18 cellular contexts compared by ENCODE assay signal in the genomic region with DNA sequence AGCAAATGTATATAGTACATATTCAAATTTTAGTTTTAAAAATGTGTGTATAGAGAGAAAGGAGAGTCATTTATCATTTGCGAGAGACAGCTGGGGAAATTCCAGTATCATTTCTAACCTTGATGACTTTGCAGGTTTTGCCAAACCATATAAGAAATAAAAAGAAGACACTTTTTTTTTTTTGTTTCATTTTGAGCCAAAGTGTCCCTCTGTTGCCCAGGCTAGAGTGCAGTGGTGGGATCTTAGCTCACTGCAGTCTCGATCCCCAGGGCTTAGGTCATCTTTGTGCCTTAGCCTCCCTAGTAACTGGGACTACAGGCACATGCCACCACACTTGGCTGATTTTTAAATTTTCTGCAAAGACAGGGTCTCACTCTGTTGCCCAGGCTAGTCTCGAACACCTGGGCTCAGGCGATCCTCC. TPM values are rescaled to one million over a fixed set of nuclear protein-coding genes. Genes with fewer than 3 reads are reported as not detected.
"Had no signal": no experiment of that assay in that cellular context is flagged by ENCODE, and none has a peak within 500 bp of the region (broad histone marks: within the 10 kb centered on the region; RNA-seq: fewer than 3 reads in every experiment).

No MANE protein-coding gene starts in this region.

- H3K27me3 Mint-ChIP-seq: activated naive CD4-positive, alpha-beta T cell treated with anti-CD3 and anti-CD28 coated beads, Interleukin-2, amount 50 U/mL, for 24 hours had no signal

- DNase-seq: activated CD4-positive, alpha-beta T cell treated with anti-CD3 and anti-CD28 coated beads, Interleukin-2, amount 50 U/mL, for 4 hours; adrenal gland; cerebellar nuclear complex; cortex of kidney; erythroblast; foreskin melanocyte; kidney; right lobe of liver; stimulated activated CD4-positive, alpha-beta T cell treated with anti-CD3 and anti-CD28 coated beads, Interleukin-4, amount 100 ng/mL, for 1 hour had no signal

- H3K4me3 Mint-ChIP-seq: activated naive CD4-positive, alpha-beta T cell treated with anti-CD3 and anti-CD28 coated beads, Interleukin-2, amount 50 U/mL, for 24 hours; nephron had no signal

- ATAC-seq: left lobe of liver, right lobe of liver had no signal

- H3K27ac Mint-ChIP-seq: activated naive CD4-positive, alpha-beta T cell treated with anti-CD3 and anti-CD28 coated beads, Interleukin-2, amount 50 U/mL, for 24 hours; nephron had no signal

- H3K9me3 Mint-ChIP-seq: activated naive CD4-positive, alpha-beta T cell treated with anti-CD3 and anti-CD28 coated beads, Interleukin-2, amount 50 U/mL, for 24 hours; nephron had no signal

- H3K4me1 Mint-ChIP-seq: nephron had no signal

RNA-seq across cellular contexts. Expression of a gene that starts 38.4 kb away (rescaled TPM):
- total RNA-seq: astrocyte, smooth muscle cell had no signal

RNA-seq across cellular contexts. Expression of a gene that starts 53.0 kb away (rescaled TPM):
- total RNA-seq: astrocyte, breast epithelium, kidney, left lobe of liver, lung, right lobe of liver, smooth muscle cell, thoracic aorta, urinary bladder had no signal
